ENCODE assay signal across 8 cellular contexts in genomic region chr14:104799657-104800599, GRCh38. TPM values are rescaled to one million over a fixed set of nuclear protein-coding genes. Genes with fewer than 3 reads are reported as not detected.
DNase-seq lines count a peak whose midpoint lies in the region; ATAC-seq, FAIRE-seq and TF ChIP-seq lines count a peak whose summit lies in the region.

No MANE protein-coding gene starts in this region.

- no peak overlapping the region for H2AFZ ChIP-seq in fibroblast of lung (ENCODE audit: low read length)

- H3K4me1 Mint-ChIP-seq in activated T-helper 1 cell treated with anti-CD3 and anti-CD28 coated beads, Interleukin-12 subunit alpha, Interleukin-12 subunit beta, Interleukin-2, Interleukin-4 antibody, amounts not matched to agents 30 ng/mL and 10 ng/mL and 1 ng/mL, durations not matched to agents 14 hours and 24 hours and 36 hours (ENCODE audit: low read depth) = peaks cover 16% of the 10 kb centered on the region
- peaks cover 10 to 50% (median 43%) of the 10 kb centered on the region in 4 donors for H3K4me1 Mint-ChIP-seq in naive thymus-derived CD8-positive, alpha-beta T cell

- H3K27me3 ChIP-seq in fibroblast of lung (ENCODE audit: control insufficient read depth, insufficient read depth, low read length) = no peaks in the 10 kb centered on the region

- H3K9me3 ChIP-seq in fibroblast of lung (ENCODE audit: control insufficient read depth, insufficient read depth, low read depth, low read length) = no peaks in the 10 kb centered on the region

- peaks cover 11% of the 10 kb centered on the region for H3K4me1 ChIP-seq in fibroblast of lung (ENCODE audit: control insufficient read depth, extremely low read depth, insufficient read depth, low read length)

- intact Hi-C loops in activated T-helper 1 cell treated with anti-CD3 and anti-CD28 coated beads, Interleukin-12 subunit alpha, Interleukin-12 subunit beta, Interleukin-2, Interleukin-4 antibody, amounts not matched to agents 30 ng/mL and 10 ng/mL and 1 ng/mL, durations not matched to agents 14 hours and 24 hours and 36 hours (cut with micrococcal nuclease) = loop anchor here (1.0 to 10.0 kb wide), 4 partner anchors 26 to 515 kb away; partner anchors contain the start of gene PACS2

- POLR2A ChIA-PET in naive thymus-derived CD8-positive, alpha-beta T cell (lab: Charles Lee) = interaction anchor here (0.6 to 2.2 kb wide), 13 partner anchors 9 to 514 kb away, joined by 3 to 14 read pairs (median 5); partner anchors contain the start of genes PACS2 and SIVA1

- no peaks in the 10 kb centered on the region for H4K20me1 ChIP-seq in fibroblast of lung (ENCODE audit: control insufficient read depth, extremely low read depth, insufficient read depth, low read length)

- no peaks in the 10 kb centered on the region for H3K36me3 Mint-ChIP-seq in activated T-helper 1 cell treated with anti-CD3 and anti-CD28 coated beads, Interleukin-12 subunit alpha, Interleukin-12 subunit beta, Interleukin-2, Interleukin-4 antibody, amounts not matched to agents 30 ng/mL and 10 ng/mL and 1 ng/mL, durations not matched to agents 14 hours and 24 hours and 36 hours (ENCODE audit: low read depth)
- H3K36me3 Mint-ChIP-seq in naive thymus-derived CD8-positive, alpha-beta T cell = no peaks in the 10 kb centered on the region

- peak overlapping the region; percentile 66 for H3K27ac Mint-ChIP-seq in activated T-helper 1 cell treated with anti-CD3 and anti-CD28 coated beads, Interleukin-12 subunit alpha, Interleukin-12 subunit beta, Interleukin-2, Interleukin-4 antibody, amounts not matched to agents 30 ng/mL and 10 ng/mL and 1 ng/mL, durations not matched to agents 14 hours and 24 hours and 36 hours
- peak overlapping the region; percentile 75 to 95 (median 86) for H3K27ac Mint-ChIP-seq in naive thymus-derived CD8-positive, alpha-beta T cell

- no peak overlapping the region for H3K27ac ChIP-seq in fibroblast of lung (ENCODE audit: insufficient read depth, low read length)

- no peak for TF ChIP-seq POLR2A in GM12892 (IDR thresholded peaks at IDR 0.05; ENCODE audit: low read depth, low read length)

- peaks cover 10% of the 10 kb centered on the region for H3K27me3 Mint-ChIP-seq in activated T-helper 1 cell treated with anti-CD3 and anti-CD28 coated beads, Interleukin-12 subunit alpha, Interleukin-12 subunit beta, Interleukin-2, Interleukin-4 antibody, amounts not matched to agents 30 ng/mL and 10 ng/mL and 1 ng/mL, durations not matched to agents 14 hours and 24 hours and 36 hours (ENCODE audit: insufficient read depth)
- no peaks in the 10 kb centered on the region for H3K27me3 Mint-ChIP-seq in naive thymus-derived CD8-positive, alpha-beta T cell

- H3K9me3 Mint-ChIP-seq in activated T-helper 1 cell treated with anti-CD3 and anti-CD28 coated beads, Interleukin-12 subunit alpha, Interleukin-12 subunit beta, Interleukin-2, Interleukin-4 antibody, amounts not matched to agents 30 ng/mL and 10 ng/mL and 1 ng/mL, durations not matched to agents 14 hours and 24 hours and 36 hours = no peaks in the 10 kb centered on the region
- H3K9me3 Mint-ChIP-seq in naive thymus-derived CD8-positive, alpha-beta T cell = no peaks in the 10 kb centered on the region

- no peak for FAIRE-seq in GM12892 (lab: Jason Lieb, UNC)

- H3K4me3 ChIP-seq in fibroblast of lung (replicated peaks in 1 of 4; ENCODE audit: control extremely low read depth in 1 of 4, insufficient read depth in 1 of 4, low read depth in 3 of 4, low read length in 4 of 4) = peak overlapping the region; percentile 8 to 67 (median 36)

- DNase-seq in GM12892 (ENCODE audit: insufficient read length) (peak; percentile 86), OCI-M1 (lab: John Stamatoyannopoulos, UW) (peak; percentile 84), fibroblast of lung (ENCODE audit: low read depth in 2 of 2) (peak; percentile 78)
- peak; percentile 77 for DNase-seq in activated T-helper 1 cell treated with anti-CD3 and anti-CD28 coated beads, Interleukin-12 subunit alpha, Interleukin-12 subunit beta, Interleukin-2, Interleukin-4 antibody, amounts not matched to agents 30 ng/mL and 10 ng/mL and 1 ng/mL, durations not matched to agents 14 hours and 24 hours and 36 hours (ENCODE audit: low spot score)
- peak; percentile 60 to 91 (median 72) for DNase-seq in naive thymus-derived CD8-positive, alpha-beta T cell
- DNase-seq in stimulated activated naive CD4-positive, alpha-beta T cell treated with Interleukin-2 at 50 U/mL for 16 hours (lab: John Stamatoyannopoulos, UW) = peak; percentile 80

- no peaks in the 10 kb centered on the region for H3K36me3 ChIP-seq in fibroblast of lung (ENCODE audit: control insufficient read depth, insufficient read depth, low read length)

- ATAC-seq in HG02852 (IDR thresholded peaks at IDR 0.05; ENCODE audit: unreplicated experiment) (peak; percentile 55), GM18520 (IDR thresholded peaks at IDR 0.05; ENCODE audit: unreplicated experiment) (no peak)
- peak; percentile 65 for ATAC-seq in naive thymus-derived CD8-positive, alpha-beta T cell

- no peaks in the 10 kb centered on the region for H3K79me2 ChIP-seq in fibroblast of lung (ENCODE audit: control insufficient read depth, insufficient read depth, low read length)

- no peak overlapping the region for H3K9ac ChIP-seq in fibroblast of lung (ENCODE audit: insufficient read depth, low read length)

- H3K4me3 Mint-ChIP-seq in activated T-helper 1 cell treated with anti-CD3 and anti-CD28 coated beads, Interleukin-12 subunit alpha, Interleukin-12 subunit beta, Interleukin-2, Interleukin-4 antibody, amounts not matched to agents 30 ng/mL and 10 ng/mL and 1 ng/mL, durations not matched to agents 14 hours and 24 hours and 36 hours = peak overlapping the region; percentile 61
- peak overlapping the region; percentile 31 to 90 (median 74) for H3K4me3 Mint-ChIP-seq in naive thymus-derived CD8-positive, alpha-beta T cell

- peak; percentile 28 to 59 for TF ChIP-seq CTCF in fibroblast of lung (conservative IDR thresholded peaks at IDR 0.05 in 1 of 2, IDR thresholded peaks at IDR 0.05 in 1 of 2; ENCODE audit: low read depth in 1 of 2, low read length in 2 of 2)

- peak overlapping the region; percentile 85 for H3K4me2 ChIP-seq in fibroblast of lung (ENCODE audit: extremely low read depth, insufficient read depth, low read length)

RNA-seq across cellular contexts. Expression of gene ZBTB42, which starts 1.0 kb away (rescaled TPM):
- 0.13 TPM for polyA plus RNA-seq in GM12892 (2012; ENCODE audit: missing spikeins)
- total RNA-seq in activated T-helper 1 cell treated with anti-CD3 and anti-CD28 coated beads, Interleukin-12 subunit alpha, Interleukin-12 subunit beta, Interleukin-2, Interleukin-4 antibody, amounts not matched to agents 30 ng/mL and 10 ng/mL and 1 ng/mL, durations not matched to agents 14 hours and 24 hours and 36 hours = 5.9 and 6.1 TPM in 2 replicates
- 2.3 and 2.8 TPM in 2 replicates for total RNA-seq in fibroblast of lung
- 0.99 and 1.1 TPM in 2 replicates for polyA plus RNA-seq in fibroblast of lung
- 1.7 and 2.1 TPM in 2 replicates for polyA plus RNA-seq in fibroblast of lung (2012)
- polyA minus RNA-seq in fibroblast of lung (ENCODE audit: low replicate concordance) = 2.6 and 4.9 TPM in 2 replicates
- total RNA-seq in naive thymus-derived CD8-positive, alpha-beta T cell = 1 to 10 TPM; 8.6 to 9.6 TPM
- polyA plus RNA-seq in naive thymus-derived CD8-positive, alpha-beta T cell = 1 to 10 TPM; 1.0 to 1.8 (median 1.6) TPM

RNA-seq across cellular contexts. Expression of gene AKT1, which starts 4.4 kb away (rescaled TPM):
- 40.7 TPM for polyA plus RNA-seq in GM12892 (2012; ENCODE audit: missing spikeins)
- 137 and 140 TPM in 2 replicates for total RNA-seq in activated T-helper 1 cell treated with anti-CD3 and anti-CD28 coated beads, Interleukin-12 subunit alpha, Interleukin-12 subunit beta, Interleukin-2, Interleukin-4 antibody, amounts not matched to agents 30 ng/mL and 10 ng/mL and 1 ng/mL, durations not matched to agents 14 hours and 24 hours and 36 hours
- 127 and 131 TPM in 2 replicates for total RNA-seq in fibroblast of lung
- 83.2 and 109 TPM in 2 replicates for polyA plus RNA-seq in fibroblast of lung
- 98.5 and 138 TPM in 2 replicates for polyA plus RNA-seq in fibroblast of lung (2012)
- 376 and 400 TPM in 2 replicates for polyA minus RNA-seq in fibroblast of lung (ENCODE audit: low replicate concordance)
- 10 to 100 TPM; 88.9 to 95.7 TPM for total RNA-seq in naive thymus-derived CD8-positive, alpha-beta T cell
- 10 to 100 TPM in 2 of 3 donors, 1 to 10 TPM in 1; 8.9 to 33.4 (median 23.1) TPM for polyA plus RNA-seq in naive thymus-derived CD8-positive, alpha-beta T cell

RNA-seq across cellular contexts. Expression of gene SIVA1, which starts 47.0 kb away (rescaled TPM):
- 30.8 TPM for polyA plus RNA-seq in GM12892 (2012; ENCODE audit: missing spikeins)
- 111 and 113 TPM in 2 replicates for total RNA-seq in activated T-helper 1 cell treated with anti-CD3 and anti-CD28 coated beads, Interleukin-12 subunit alpha, Interleukin-12 subunit beta, Interleukin-2, Interleukin-4 antibody, amounts not matched to agents 30 ng/mL and 10 ng/mL and 1 ng/mL, durations not matched to agents 14 hours and 24 hours and 36 hours
- total RNA-seq in fibroblast of lung = 60.6 and 65.1 TPM in 2 replicates
- polyA plus RNA-seq in fibroblast of lung = 26.1 and 37.4 TPM in 2 replicates
- polyA plus RNA-seq in fibroblast of lung (2012) = 56.6 and 101 TPM in 2 replicates
- polyA minus RNA-seq in fibroblast of lung (ENCODE audit: low replicate concordance) = 10.0 and 10.9 TPM in 2 replicates
- 10 to 100 TPM; 75.4 to 82.5 TPM for total RNA-seq in naive thymus-derived CD8-positive, alpha-beta T cell
- polyA plus RNA-seq in naive thymus-derived CD8-positive, alpha-beta T cell = 100 to 1,000 TPM; 248 to 297 (median 283) TPM
